Comparison of ENCODE assay signal across 8 cellular contexts in the genomic region with DNA sequence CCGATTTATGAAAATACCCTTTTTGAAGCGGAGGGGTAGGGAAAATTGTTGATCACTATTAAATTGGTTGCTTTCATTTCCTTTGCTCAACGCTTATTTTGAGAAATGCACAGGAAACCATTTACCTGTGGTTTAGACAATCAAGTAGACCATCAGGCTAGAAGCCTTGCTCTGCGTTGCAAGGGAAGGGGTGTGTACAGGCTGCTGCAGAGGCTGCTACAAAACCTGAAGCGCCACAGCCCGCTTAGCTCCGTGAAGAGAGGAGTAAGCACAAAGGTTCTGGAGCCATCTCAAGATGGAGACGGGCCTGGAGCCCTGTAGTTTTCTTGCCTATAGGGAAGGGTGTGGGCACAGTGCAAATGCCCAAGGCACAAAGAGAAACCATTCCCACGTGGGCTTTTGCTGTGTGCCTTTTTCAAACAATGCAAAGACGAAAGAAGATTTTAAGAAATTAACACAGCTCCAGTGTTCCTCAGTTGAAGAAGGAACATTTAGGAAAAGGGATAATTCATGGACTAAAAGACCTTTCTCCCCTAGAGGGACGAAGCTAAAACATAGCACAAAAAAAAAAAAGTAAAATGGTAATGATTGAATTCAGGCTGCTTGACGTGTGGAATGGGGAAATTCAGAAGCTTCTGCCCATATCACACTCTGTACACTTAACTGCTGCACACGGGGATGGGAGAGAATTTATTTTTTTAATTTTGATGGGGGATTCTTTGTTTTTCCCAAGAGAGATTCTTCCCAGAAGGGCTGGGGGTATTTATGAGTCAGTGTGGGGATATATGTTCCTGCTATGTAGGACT. TPM values are rescaled to one million over a fixed set of nuclear protein-coding genes. Genes with fewer than 3 reads are reported as not detected.
DNase-seq lines count a peak whose midpoint lies in the region; ATAC-seq and TF ChIP-seq lines count a peak whose summit lies in the region.

No MANE protein-coding gene starts in this region.

- TF ChIP-seq CTCF in OCI-LY3 (IDR thresholded peaks at IDR 0.05; ENCODE audit: low read depth, low read length) (no peak), fibroblast of the aortic adventitia (IDR thresholded peaks at IDR 0.05; ENCODE audit: insufficient read depth, low read length) (peak; percentile 7), omental fat pad (IDR thresholded peaks at IDR 0.05) (no peak)

- no peaks in the 10 kb centered on the region for H3K9me3 ChIP-seq in OCI-LY3 (ENCODE audit: insufficient read depth, low read length)

- peak overlapping the region; percentile 100 for H3K27ac ChIP-seq in OCI-LY3 (ENCODE audit: low read length)

- peak; percentile 14 for DNase-seq in NCI-H510A treated with DMSO at 0.1 percent for 48 hours (lab: John Stamatoyannopoulos, UW)
- no peak for DNase-seq in NCI-H510A (lab: John Stamatoyannopoulos, UW)
- peak; percentile 38 to 44 for DNase-seq in activated T-helper 1 cell treated with anti-CD3 and anti-CD28 coated beads, Interleukin-2, amount 50 U/mL, for 16 hours (ENCODE audit: low read depth in 1 of 2, low spot score in 1 of 2)
- peak; percentile 84 for DNase-seq in fibroblast of the aortic adventitia (ENCODE audit: low read depth)
- DNase-seq in omental fat pad (ENCODE audit: low spot score): no peak
- no peak for DNase-seq in DMS153 treated with DMSO at 0.1 percent for 48 hours (lab: John Stamatoyannopoulos, UW; ENCODE audit: unreplicated experiment)

- ATAC-seq in HG02981 (IDR thresholded peaks at IDR 0.05; ENCODE audit: unreplicated experiment): peak; percentile 45
- peak; percentile 26 for ATAC-seq in omental fat pad (ENCODE audit: low FRiP score)

- H3K36me3 ChIP-seq in OCI-LY3 (replicated peaks; ENCODE audit: low read depth, low read length): peaks cover 28% of the 10 kb centered on the region

- no peak overlapping the region for H2AFZ ChIP-seq in OCI-LY3 (ENCODE audit: low read depth, low read length)

- H3K4me2 ChIP-seq in OCI-LY3 (ENCODE audit: low read length): peak overlapping the region; percentile 98

- no peaks in the 10 kb centered on the region for H3K27me3 ChIP-seq in OCI-LY3 (ENCODE audit: low read depth, low read length)

- H4K20me1 ChIP-seq in OCI-LY3 (ENCODE audit: insufficient read depth, low read length): peaks cover 20% of the 10 kb centered on the region

- peak overlapping the region; percentile 95 for H3K4me3 ChIP-seq in OCI-LY3 (ENCODE audit: low read length)
- peak overlapping the region; percentile 80 for H3K4me3 ChIP-seq in fibroblast of the aortic adventitia (ENCODE audit: low read depth, low read length)

- H3K79me2 ChIP-seq in OCI-LY3 (ENCODE audit: low read length): peaks cover 53% of the 10 kb centered on the region

- H3K9ac ChIP-seq in OCI-LY3 (ENCODE audit: low read length): peak overlapping the region; percentile 100

- peaks cover 49% of the 10 kb centered on the region for H3K4me1 ChIP-seq in OCI-LY3 (ENCODE audit: low read length)

RNA-seq across cellular contexts. Expression of gene TMSB4X, which starts 3.5 kb away (rescaled TPM):
- total RNA-seq in fibroblast of the aortic adventitia (ENCODE audit: low replicate concordance) (5,524 and 12,062 TPM in 2 replicates), omental fat pad (1,000 to 10,000 TPM; 3,948 to 5,890 (median 5,138) TPM)

Comparison
In these comparisons a context has a peak if more than half of its experiments do, and no peak if none do; other contexts are left out.
1. DNase-seq: peak in NCI-H510A treated with DMSO at 0.1 percent for 48 hours (single experiment), activated T-helper 1 cell treated with anti-CD3 and anti-CD28 coated beads, Interleukin-2, amount 50 U/mL, for 16 hours (2 of 2) and fibroblast of the aortic adventitia (single experiment); none in NCI-H510A (single experiment), omental fat pad (single experiment) and DMS153 treated with DMSO at 0.1 percent for 48 hours (single experiment).